In the genomic region with DNA sequence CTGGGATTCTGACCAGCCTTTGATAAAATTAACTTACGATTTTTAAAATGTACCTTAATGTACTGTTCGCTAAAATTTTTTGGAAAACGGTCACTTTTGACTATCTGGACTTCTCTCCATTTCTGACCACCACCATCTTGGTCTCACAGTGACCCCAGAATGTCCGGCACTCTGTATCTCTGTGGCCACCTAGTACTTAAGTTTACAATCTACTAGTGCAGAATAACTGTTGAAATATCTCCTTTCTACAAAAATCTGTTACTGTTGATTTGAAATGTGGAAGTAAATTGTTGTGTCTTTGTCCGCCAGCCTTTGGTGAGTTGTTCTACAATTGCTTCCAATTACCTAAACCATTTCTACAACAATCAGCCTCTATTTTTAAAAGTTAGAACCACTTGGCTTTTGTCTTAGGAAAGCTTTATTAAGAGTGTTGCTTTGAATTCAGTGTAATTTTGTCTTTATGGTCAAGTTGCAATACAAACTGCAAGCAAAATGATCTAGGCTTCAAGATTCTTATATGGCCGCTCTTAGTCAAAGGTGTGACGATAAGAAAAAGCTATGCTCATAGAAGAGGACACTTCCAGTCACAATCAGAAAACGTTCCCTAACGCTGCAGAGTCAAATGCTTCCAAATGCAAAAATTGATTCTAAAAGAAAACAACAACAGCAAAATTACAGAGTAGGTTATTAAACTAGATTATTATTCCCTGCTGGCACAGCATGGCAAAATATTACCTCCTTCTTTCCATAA, we compare ENCODE assay signal across 33 cellular contexts.
DNase-seq lines count a peak whose midpoint lies in the region; ATAC-seq, FAIRE-seq and TF ChIP-seq lines count a peak whose summit lies in the region.
"Had no signal": no experiment of that assay in that cellular context is flagged by ENCODE, and none has a peak within 500 bp of the region (broad histone marks: within the 10 kb centered on the region; RNA-seq: fewer than 3 reads in every experiment).

No MANE protein-coding gene starts in this region.

- H3K27ac Mint-ChIP-seq in neural crest cell (ENCODE audit: unreplicated experiment): peak overlapping the region; percentile 15
- H3K27ac Mint-ChIP-seq: B cell; CD14-positive monocyte; CD4-positive, alpha-beta memory T cell; CD4-positive, alpha-beta T cell; CD4-positive, CD25-positive, alpha-beta regulatory T cell; CD8-positive, alpha-beta memory T cell; CD8-positive, alpha-beta T cell had no signal

- TF ChIP-seq EP300 in HepG2 (IDR thresholded peaks at IDR 0.05; ENCODE audit: low read depth in 2 of 2, low read length in 2 of 2) (no peak), HepG2 (CRISPR knock-in tag; IDR thresholded peaks at IDR 0.05; ENCODE audit: borderline replicate concordance) (no peak), K562 (IDR thresholded peaks at IDR 0.05; ENCODE audit: low read length) (peak; percentile 15; the same call in 1 of the 2 replicates), sigmoid colon (IDR thresholded peaks at IDR 0.05) (no peak)

- H3F3A ChIP-seq in MM.1S (ENCODE audit: insufficient read depth, low read length): no peaks in the 10 kb centered on the region

- no peaks in the 10 kb centered on the region for H3K4me1 ChIP-seq in HepG2 (ENCODE audit: insufficient read depth, low read length)
- no peaks in the 10 kb centered on the region for H3K4me1 ChIP-seq in right lobe of liver
- H3K4me1 ChIP-seq in OCI-LY3 (ENCODE audit: low read length): peaks cover 59% of the 10 kb centered on the region
- H3K4me1 ChIP-seq in K562 (replicated peaks in 1 of 2; ENCODE audit: control insufficient read depth in 2 of 2, insufficient read depth in 2 of 2, low read length in 2 of 2): peaks cover 7 to 49% of the 10 kb centered on the region in 2 experiments; a peak in 4 of 5 replicates
- H3K4me1 ChIP-seq in uterus: no peaks in the 10 kb centered on the region
- H3K4me1 ChIP-seq in sigmoid colon: peaks cover 0 to 39% (median 25%) of the 10 kb centered on the region in 4 donors
- no peaks in the 10 kb centered on the region for H3K4me1 ChIP-seq in MM.1S (ENCODE audit: low read length)
- H3K4me1 ChIP-seq: A549, BE2C, Caco-2 had no signal

- H3K36me3 ChIP-seq in HepG2 (replicated peaks in 1 of 2; ENCODE audit: control insufficient read depth in 1 of 2, insufficient read depth in 2 of 2, low read length in 2 of 2) (peaks cover 5 to 26% of the 10 kb centered on the region in 2 experiments), right lobe of liver (no peaks in the 10 kb centered on the region), OCI-LY3 (replicated peaks; ENCODE audit: low read depth, low read length) (no peaks in the 10 kb centered on the region), K562 (ENCODE audit: control insufficient read depth, insufficient read depth, low read length) (no peaks in the 10 kb centered on the region), uterus (no peaks in the 10 kb centered on the region), sigmoid colon (no peaks in the 10 kb centered on the region), MM.1S (replicated peaks; ENCODE audit: insufficient read depth, low read length) (no peaks in the 10 kb centered on the region)
- H3K36me3 ChIP-seq: BE2C had no signal

- H3K27me3 ChIP-seq in HepG2 (ENCODE audit: control insufficient read depth in 1 of 2, insufficient read depth in 2 of 2, low read length in 2 of 2) (no peaks in the 10 kb centered on the region), right lobe of liver (no peaks in the 10 kb centered on the region), OCI-LY3 (ENCODE audit: low read depth, low read length) (no peaks in the 10 kb centered on the region), K562 (ENCODE audit: control insufficient read depth in 2 of 2, insufficient read depth in 2 of 2, low read length in 2 of 2) (no peaks in the 10 kb centered on the region), uterus (no peaks in the 10 kb centered on the region), sigmoid colon (no peaks in the 10 kb centered on the region), MM.1S (replicated peaks; ENCODE audit: insufficient read depth, low read length) (no peaks in the 10 kb centered on the region)
- H3K27me3 ChIP-seq: BE2C; BLaER1; BLaER1 treated with 17β-estradiol and CSF1 and Interleukin-3, amounts not matched to agents 10 nM and 100 nM had no signal

- POLR2A ChIA-PET in HepG2 (lab: Yijun Ruan, JAX): no interaction called here
- POLR2A ChIA-PET in K562 (lab: Yijun Ruan, JAX): no interaction called here

- no peaks in the 10 kb centered on the region for H3K27me3 Mint-ChIP-seq in neural crest cell (ENCODE audit: low read depth)
- H3K27me3 Mint-ChIP-seq: B cell; CD4-positive, alpha-beta memory T cell; CD4-positive, alpha-beta T cell; CD4-positive, CD25-positive, alpha-beta regulatory T cell; CD8-positive, alpha-beta memory T cell had no signal

- no TSS peak for BruUV-seq in HepG2 (replicated peaks; lab: Mats Ljungman, UMichigan)
- no TSS peak for BruUV-seq in K562 (replicated peaks; lab: Mats Ljungman, UMichigan)

- TF ChIP-seq CTCF in HepG2 (CRISPR knock-in tag; IDR thresholded peaks at IDR 0.05): no peak
- no peak for TF ChIP-seq CTCF in right lobe of liver (IDR thresholded peaks at IDR 0.05)
- TF ChIP-seq CTCF in OCI-LY3 (IDR thresholded peaks at IDR 0.05; ENCODE audit: low read depth, low read length): no peak
- TF ChIP-seq CTCF in K562 (IDR thresholded peaks at IDR 0.05 in 2 of 3, conservative IDR thresholded peaks at IDR 0.05 in 1 of 3; ENCODE audit: insufficient read depth in 2 of 3, low read depth in 1 of 3, low read length in 3 of 3): no peak
- TF ChIP-seq CTCF in neural crest cell (conservative IDR thresholded peaks at IDR 0.05): no peak
- no peak for TF ChIP-seq CTCF in uterus (IDR thresholded peaks at IDR 0.05)
- no peak for TF ChIP-seq CTCF in sigmoid colon (IDR thresholded peaks at IDR 0.05)
- TF ChIP-seq CTCF in MM.1S (IDR thresholded peaks at IDR 0.05; ENCODE audit: low read length): no peak

- WGBS in HepG2 (ENCODE audit: low lambda C conversion rate): 97% methylated on average over 9 of the region's 9 CpGs
- 80% methylated on average over 9 of the region's 9 CpGs for WGBS in right lobe of liver (ENCODE audit: insufficient coverage, low coverage, low lambda C conversion rate, missing lambda C conversion rate)
- WGBS in K562 (ENCODE audit: insufficient coverage, low coverage, missing lambda C conversion rate): 26% methylated on average over 9 of the region's 9 CpGs
- WGBS in sigmoid colon, 2 donors: 97% methylated on average over 9 of the region's 9 CpGs

- H3K9me3 ChIP-seq in HepG2 (ENCODE audit: low read length) (no peaks in the 10 kb centered on the region), right lobe of liver (no peaks in the 10 kb centered on the region), OCI-LY3 (ENCODE audit: insufficient read depth, low read length) (no peaks in the 10 kb centered on the region), K562 (replicated peaks; ENCODE audit: control insufficient read depth, insufficient read depth, low read depth, low read length) (no peaks in the 10 kb centered on the region), uterus (no peaks in the 10 kb centered on the region), sigmoid colon (no peaks in the 10 kb centered on the region), MM.1S (replicated peaks; ENCODE audit: insufficient read depth, low read length) (no peaks in the 10 kb centered on the region)
- H3K9me3 ChIP-seq: A549; BE2C; BLaER1; BLaER1 treated with 17β-estradiol and CSF1 and Interleukin-3, amounts not matched to agents 10 nM and 100 nM; Caco-2 had no signal

- peaks cover 12% of the 10 kb centered on the region for H3K36me3 Mint-ChIP-seq in neural crest cell (ENCODE audit: low read depth)

- ATAC-seq in HepG2 (no peak), right lobe of liver (no peak), K562 (no peak)
- ATAC-seq: CD8-positive, alpha-beta T cell had no signal

- CTCF ChIA-PET in HepG2 (lab: Yijun Ruan, JAX; ENCODE audit: low intra/inter-chr PET ratio, low total read pairs): interaction anchor here (0.8 kb wide), 1 partner anchor 154 kb away, joined by 4 read pairs; no protein-coding TSS in a partner anchor
- CTCF ChIA-PET in K562 (lab: Yijun Ruan, JAX; ENCODE audit: low intra/inter-chr PET ratio): interaction anchor here (0.7 to 1.5 kb wide), 2 partner anchors 152 to 154 kb away, joined by 5 to 8 read pairs; no protein-coding TSS in a partner anchor

- TF ChIP-seq POLR2A in HepG2 (IDR thresholded peaks at IDR 0.05; ENCODE audit: insufficient read depth in 1 of 2, low read depth in 2 of 2, low read length in 2 of 2): no peak
- TF ChIP-seq POLR2A in right lobe of liver (IDR thresholded peaks at IDR 0.05): no peak
- no peak for TF ChIP-seq POLR2A in K562 (conservative IDR thresholded peaks at IDR 0.05)
- TF ChIP-seq POLR2A in uterus (IDR thresholded peaks at IDR 0.05): no peak
- TF ChIP-seq POLR2A in sigmoid colon (IDR thresholded peaks at IDR 0.05): no peak

- H3K4me3 ChIP-seq in HepG2 (replicated peaks in 1 of 3; ENCODE audit: insufficient read depth in 1 of 3, low read depth in 2 of 3, low read length in 3 of 3) (no peak overlapping the region), right lobe of liver (no peak overlapping the region), OCI-LY3 (ENCODE audit: low read length) (no peak overlapping the region), K562 (no peak overlapping the region), uterus (no peak overlapping the region), sigmoid colon (no peak overlapping the region), MM.1S (ENCODE audit: low read length) (no peak overlapping the region)
- H3K4me3 ChIP-seq: A549; BLaER1; BLaER1 treated with 17β-estradiol and CSF1 and Interleukin-3, amounts not matched to agents 10 nM and 100 nM had no signal

- no peaks in the 10 kb centered on the region for H3K9me2 ChIP-seq in MM.1S (replicated peaks; ENCODE audit: insufficient read depth, low read length)

- FAIRE-seq in HepG2 (lab: Jason Lieb, UNC) (peak; percentile 46), K562 (lab: Jason Lieb, UNC) (no peak)
- FAIRE-seq: A204.1, A549, D721Med had no signal

- intact Hi-C loops in HepG2 (cut with micrococcal nuclease; ENCODE audit: unreplicated experiment): no loop called here
- intact Hi-C loops in right lobe of liver (cut with DNase I): no loop called here
- intact Hi-C loops in K562 (cut with micrococcal nuclease): loop anchor here (1.0 to 10.0 kb wide), 2 partner anchors 23 to 1429 kb away; no protein-coding TSS in a partner anchor
- intact Hi-C loops in uterus (cut with DNase I; ENCODE audit: low total_unique reads): no loop called here
- intact Hi-C loops in sigmoid colon (cut with DNase I): loop anchor here (10.0 kb wide), 1 partner anchor 151 kb away; no protein-coding TSS in a partner anchor

- H2AFZ ChIP-seq in HepG2 (ENCODE audit: low read length) (no peak overlapping the region), OCI-LY3 (ENCODE audit: low read depth, low read length) (no peak overlapping the region), K562 (ENCODE audit: low read depth, low read length) (peak overlapping the region; percentile 92), MM.1S (ENCODE audit: low read length) (no peak overlapping the region)

- H3K9ac ChIP-seq in HepG2 (ENCODE audit: insufficient read depth, low read depth, low read length) (no peak overlapping the region), OCI-LY3 (ENCODE audit: low read length) (peak overlapping the region; percentile 3; the same call in 1 of the 2 replicates), K562 (ENCODE audit: insufficient read depth in 1 of 2, low read depth in 2 of 2, low read length in 2 of 2) (peak overlapping the region in 1 of 2 experiments; percentile 16; a peak in 1 of 4 replicates), MM.1S (ENCODE audit: low read length) (no peak overlapping the region)
- H3K9ac ChIP-seq: BLaER1; BLaER1 treated with 17β-estradiol and CSF1 and Interleukin-3, amounts not matched to agents 10 nM and 100 nM had no signal

- no peaks in the 10 kb centered on the region for H3K9me1 ChIP-seq in K562 (ENCODE audit: control insufficient read depth, insufficient read depth, low read length)

- no peak overlapping the region for H3K27ac ChIP-seq in HepG2 (ENCODE audit: extremely low read length, insufficient read depth, low read length)
- no peak overlapping the region for H3K27ac ChIP-seq in right lobe of liver
- peak overlapping the region; percentile 64; the same call in 1 of the 2 replicates for H3K27ac ChIP-seq in OCI-LY3 (ENCODE audit: low read length)
- H3K27ac ChIP-seq in K562 (ENCODE audit: extremely low read depth, low read depth, low read length): peak overlapping the region; percentile 58; the same call in 1 of the 3 replicates
- no peak overlapping the region for H3K27ac ChIP-seq in uterus
- H3K27ac ChIP-seq in sigmoid colon: no peak overlapping the region
- no peak overlapping the region for H3K27ac ChIP-seq in MM.1S (ENCODE audit: low read length)
- H3K27ac ChIP-seq: 22Rv1; A549; BLaER1; BLaER1 treated with 17β-estradiol and CSF1 and Interleukin-3, amounts not matched to agents 10 nM and 100 nM; C4-2B had no signal

- H3K79me2 ChIP-seq in HepG2 (ENCODE audit: insufficient read depth, low read length) (no peaks in the 10 kb centered on the region), OCI-LY3 (ENCODE audit: low read length) (no peaks in the 10 kb centered on the region), K562 (ENCODE audit: control insufficient read depth, insufficient read depth, low read length) (no peaks in the 10 kb centered on the region), MM.1S (ENCODE audit: low read length) (no peaks in the 10 kb centered on the region)

- no peaks in the 10 kb centered on the region for H4K20me1 ChIP-seq in HepG2 (ENCODE audit: insufficient read depth, low read length)
- H4K20me1 ChIP-seq in OCI-LY3 (ENCODE audit: insufficient read depth, low read length): no peaks in the 10 kb centered on the region
- no peaks in the 10 kb centered on the region for H4K20me1 ChIP-seq in K562 (replicated peaks; ENCODE audit: control insufficient read depth, insufficient read depth, low read length)
- H4K20me1 ChIP-seq in MM.1S (ENCODE audit: insufficient read depth, low read length): no peaks in the 10 kb centered on the region
- H4K20me1 ChIP-seq: BLaER1; BLaER1 treated with 17β-estradiol and CSF1 and Interleukin-3, amounts not matched to agents 10 nM and 100 nM had no signal

- no peak overlapping the region for H3K4me3 Mint-ChIP-seq in neural crest cell
- H3K4me3 Mint-ChIP-seq: B cell; CD14-positive monocyte; CD4-positive, alpha-beta memory T cell; CD4-positive, alpha-beta T cell; CD4-positive, CD25-positive, alpha-beta regulatory T cell; CD8-positive, alpha-beta memory T cell; CD8-positive, alpha-beta T cell had no signal

- TF ChIP-seq RAD21 in HepG2 (CRISPR knock-in tag; IDR thresholded peaks at IDR 0.05) (no peak), K562 (CRISPR knock-in tag; conservative IDR thresholded peaks at IDR 0.05 in 1 of 2, IDR thresholded peaks at IDR 0.05 in 1 of 2) (no peak)

- DNase-seq in HepG2 (ENCODE audit: low spot score): no peak
- no peak for DNase-seq in right lobe of liver
- DNase-seq in K562 (ENCODE audit: extremely low read depth in 1 of 4, low spot score in 3 of 4): no peak
- no peak for DNase-seq in neural crest cell (ENCODE audit: low read depth, low spot score)
- no peak for DNase-seq in uterus
- DNase-seq in sigmoid colon: no peak
- no peak for DNase-seq in MM.1S
- DNase-seq: 8988T; BE2C; Caco-2; Calu3; CD4-positive, alpha-beta memory T cell; CD4-positive, alpha-beta T cell; CD4-positive, CD25-positive, alpha-beta regulatory T cell; CD8-positive, alpha-beta memory T cell; CD8-positive, alpha-beta T cell; COR-L47; DMS 273 treated with DMSO at 0.1 percent for 48 hours; DMS153; DMS79; DMS79 treated with DMSO at 0.1 percent for 48 hours; DND-41; EL had no signal

- H3K9me3 Mint-ChIP-seq in neural crest cell: peaks cover under 1% of the 10 kb centered on the region
- H3K9me3 Mint-ChIP-seq: CD14-positive monocyte; CD4-positive, alpha-beta memory T cell; CD4-positive, alpha-beta T cell; CD8-positive, alpha-beta memory T cell; CD8-positive, alpha-beta T cell had no signal

- H3K4me2 ChIP-seq in HepG2 (ENCODE audit: low read depth, low read length) (no peak overlapping the region), OCI-LY3 (ENCODE audit: low read length) (peak overlapping the region; percentile 79), K562 (ENCODE audit: insufficient read depth, low read length) (peak overlapping the region; percentile 21), MM.1S (ENCODE audit: low read depth, low read length) (no peak overlapping the region)
- H3K4me2 ChIP-seq: A549; BLaER1; BLaER1 treated with 17β-estradiol and CSF1 and Interleukin-3, amounts not matched to agents 10 nM and 100 nM had no signal

- in situ Hi-C loops in HepG2 (cut with HindIII; ENCODE audit: extremely low pct_ligation_motif_present, low pct_unique_long_range_greater_than_20kb) (no loop called here), K562 (cut with MboI) (no loop called here)

- H3K4me1 Mint-ChIP-seq in neural crest cell: peaks cover 14% of the 10 kb centered on the region
- H3K4me1 Mint-ChIP-seq: B cell had no signal

Comparison
In these comparisons a context has a peak if more than half of its experiments do, and no peak if none do; other contexts are left out.
1. H3K27ac ChIP-seq: peak in OCI-LY3 (single experiment) and K562 (single experiment); none in HepG2 (single experiment), right lobe of liver (0 of 3), uterus (0 of 2), sigmoid colon (0 of 4) and MM.1S (single experiment).
2. H3K4me2 ChIP-seq: peak in OCI-LY3 (single experiment) and K562 (single experiment); none in HepG2 (single experiment) and MM.1S (single experiment).
3. intact Hi-C loops: an anchor here in K562 (1.0 to 10.0 kb wide) and sigmoid colon (10.0 kb wide); none called in HepG2, right lobe of liver and uterus.
4. Of the 241 proteins assayed by ChIP-seq in both HepG2 and K562: peak only in HepG2: none; only in K562: EP300, GABPA, NCOR1, RBFOX2, ZKSCAN8 and ZNF766; in both: none; in neither: 234; mixed calls (peak in some experiments, not most) for 1.